ENCODE assay signal across 9 cellular contexts in genomic region chr4:183588169-183588675, GRCh38.
DNase-seq lines count a peak whose midpoint lies in the region; ATAC-seq lines count a peak whose summit lies in the region.
"Had no signal": no experiment of that assay in that cellular context is flagged by ENCODE, and none has a peak within 500 bp of the region (broad histone marks: within the 10 kb centered on the region; RNA-seq: fewer than 3 reads in every experiment).

No MANE protein-coding gene starts in this region.

- ATAC-seq in left cardiac atrium = peak; percentile 41 to 51
- ATAC-seq in sciatic nerve = peak; percentile 95

- intact Hi-C loops in left cardiac atrium (cut with DNase I) (no loop called here), sciatic nerve (cut with DNase I) (no loop called here)

- H3K9me3 ChIP-seq in SK-N-MC (ENCODE audit: low read depth, low read length) = no peaks in the 10 kb centered on the region

- peak overlapping the region; percentile 27; the same call in 1 of the 2 replicates for H3K27ac ChIP-seq in SK-N-MC

- H3K36me3 ChIP-seq in SK-N-MC (ENCODE audit: insufficient read depth, low read length) = no peaks in the 10 kb centered on the region

- DNase-seq in DMS 273 treated with DMSO at 0.1 percent for 48 hours (lab: John Stamatoyannopoulos, UW) = peak; percentile 40
- peak; percentile 62 for DNase-seq in SK-N-MC (ENCODE audit: low read depth, low spot score)
- DNase-seq in left cardiac atrium = no peak
- DNase-seq in sciatic nerve (ENCODE audit: low spot score) = no peak
- DNase-seq in stimulated activated CD4-positive, alpha-beta T cell treated with anti-CD3 and anti-CD28 coated beads, Interleukin-2, amount 100 ng/mL, for 48 hours = no peak
- DNase-seq in SHP77 (lab: John Stamatoyannopoulos, UW) = no peak
- DNase-seq in activated effector memory CD4-positive, alpha-beta T cell treated with anti-CD3 and anti-CD28 coated beads, Interleukin-2, amount 50 U/mL, for 16 hours = no peak
- no peak for DNase-seq in stimulated activated CD4-positive, alpha-beta T cell treated with anti-CD3 and anti-CD28 coated beads, Interleukin-15, amount 100 ng/mL, for 24 hours
- DNase-seq: DMS153 had no signal

- no peak overlapping the region for H3K9ac ChIP-seq in SK-N-MC (ENCODE audit: insufficient read length)

- peak overlapping the region; percentile 45 for H3K4me3 ChIP-seq in SK-N-MC

Comparison
In these comparisons a context has a peak if more than half of its experiments do, and no peak if none do; other contexts are left out.
1. DNase-seq: peak in DMS 273 treated with DMSO at 0.1 percent for 48 hours (single experiment) and SK-N-MC (single experiment); none in left cardiac atrium (single experiment), sciatic nerve (single experiment), stimulated activated CD4-positive, alpha-beta T cell treated with anti-CD3 and anti-CD28 coated beads, Interleukin-2, amount 100 ng/mL, for 48 hours (0 of 2), SHP77 (0 of 2), activated effector memory CD4-positive, alpha-beta T cell treated with anti-CD3 and anti-CD28 coated beads, Interleukin-2, amount 50 U/mL, for 16 hours (single experiment) and stimulated activated CD4-positive, alpha-beta T cell treated with anti-CD3 and anti-CD28 coated beads, Interleukin-15, amount 100 ng/mL, for 24 hours (single experiment).